ENCODE assay signal across 6 cellular contexts in genomic region chr16:7124242-7124641, GRCh38.
"Had no signal": no experiment of that assay in that cellular context is flagged by ENCODE, and none has a peak within 500 bp of the region (broad histone marks: within the 10 kb centered on the region; RNA-seq: fewer than 3 reads in every experiment).

No MANE protein-coding gene starts in this region.

- H3K4me3 ChIP-seq: K562 had no signal

- DNase-seq: IMR-90, KBM-7, KG1 had no signal

- FAIRE-seq: HTR-8/SVneo, K562 had no signal

- H3K27ac ChIP-seq: HL-60 had no signal

- ATAC-seq: K562 had no signal
